ENCODE assay signal across 8 cellular contexts in genomic region chr20:11229772-11230171, GRCh38.
DNase-seq lines count a peak whose midpoint lies in the region; ATAC-seq and TF ChIP-seq lines count a peak whose summit lies in the region.

No MANE protein-coding gene starts in this region.

- H3K27me3 Mint-ChIP-seq in activated CD4-positive, alpha-beta T cell treated with anti-CD3 and anti-CD28 coated beads for 36 hours, result no peaks in the 10 kb centered on the region

- no peaks in the 10 kb centered on the region for H3K36me3 Mint-ChIP-seq in activated CD4-positive, alpha-beta T cell treated with anti-CD3 and anti-CD28 coated beads for 36 hours (ENCODE audit: low read depth)

- CTCF ChIA-PET in activated CD4-positive, alpha-beta T cell treated with anti-CD3 and anti-CD28 coated beads for 36 hours (lab: Charles Lee), result interaction anchor here (0.5 kb wide), 1 partner anchor 910 kb away, joined by 4 read pairs; no protein-coding TSS in a partner anchor

- no peaks in the 10 kb centered on the region for H3K4me1 Mint-ChIP-seq in activated CD4-positive, alpha-beta T cell treated with anti-CD3 and anti-CD28 coated beads for 36 hours

- TF ChIP-seq POLR2A in GM18505 (IDR thresholded peaks at IDR 0.05; ENCODE audit: borderline replicate concordance, extremely low read depth, insufficient read depth, insufficient read length), result no peak

- POLR2A ChIA-PET in activated CD4-positive, alpha-beta T cell treated with anti-CD3 and anti-CD28 coated beads for 36 hours (lab: Charles Lee), result no interaction called here

- H3K4me3 Mint-ChIP-seq in activated CD4-positive, alpha-beta T cell treated with anti-CD3 and anti-CD28 coated beads for 36 hours, result no peak overlapping the region

- no peak for ATAC-seq in GM18505 (IDR thresholded peaks at IDR 0.05; ENCODE audit: unreplicated experiment)
- no peak for ATAC-seq in activated CD4-positive, alpha-beta T cell treated with anti-CD3 and anti-CD28 coated beads for 36 hours

- intact Hi-C loops in activated CD4-positive, alpha-beta T cell treated with anti-CD3 and anti-CD28 coated beads for 36 hours (cut with DNase I, micrococcal nuclease), result no loop called here

- DNase-seq in Ammon's horn (ENCODE audit: low spot score) (peak; percentile 24), NCI-H146 (lab: John Stamatoyannopoulos, UW) (peak; percentile 38), dedifferentiated amniotic fluid mesenchymal stem cell (ENCODE audit: extremely low spot score) (peak; percentile 82), myocyte (ENCODE audit: low read depth) (peak; percentile 84), iPS-NIHi7 (ENCODE audit: extremely low spot score) (no peak), T-helper 1 cell (no peak)
- no peak for DNase-seq in activated CD4-positive, alpha-beta T cell treated with anti-CD3 and anti-CD28 coated beads for 36 hours

- no peaks in the 10 kb centered on the region for H3K9me3 Mint-ChIP-seq in activated CD4-positive, alpha-beta T cell treated with anti-CD3 and anti-CD28 coated beads for 36 hours (ENCODE audit: low read depth)

- H3K27ac Mint-ChIP-seq in activated CD4-positive, alpha-beta T cell treated with anti-CD3 and anti-CD28 coated beads for 36 hours, result no peak overlapping the region

Comparison
In these comparisons a context has a peak if more than half of its experiments do, and no peak if none do; other contexts are left out.
1. DNase-seq: peak in Ammon's horn (single experiment), NCI-H146 (single experiment), dedifferentiated amniotic fluid mesenchymal stem cell (single experiment) and myocyte (single experiment); none in iPS-NIHi7 (single experiment), T-helper 1 cell (0 of 5) and activated CD4-positive, alpha-beta T cell treated with anti-CD3 and anti-CD28 coated beads for 36 hours (single experiment).